ENCODE assay signal across 1 cellular context in genomic region chr17:78186689-78187595, GRCh38.
A peak's percentile ranks its signal among the peaks of the same experiment; 100 is the strongest.
TF ChIP-seq lines count a peak whose summit lies in the region.

TSS of gene AFMID (plus strand) at chr17:78187362. CDS start at chr17:78187371, 9 bp downstream.
TSS of gene TK1 (minus strand) at chr17:78187052. CDS start at chr17:78186994, 58 bp downstream.

TF ChIP-seq in WTC11, 78 proteins besides CTCF, POLR2A, EP300 and RAD21 (continued from another document):
- peak; percentile 87; the same call in 1 of the 2 replicates for TF ChIP-seq E2F1 (CRISPR knock-in tag; IDR thresholded peaks at IDR 0.05)
- no peak for TF ChIP-seq SOX15 (CRISPR knock-in tag; IDR thresholded peaks at IDR 0.05)
- TF ChIP-seq ZNF121 (CRISPR knock-in tag; IDR thresholded peaks at IDR 0.05) = no peak
- no peak; the same call in 1 of the 2 replicates for TF ChIP-seq ZNF281 (CRISPR knock-in tag; IDR thresholded peaks at IDR 0.05)
- TF ChIP-seq ZMAT4 (CRISPR knock-in tag; IDR thresholded peaks at IDR 0.05) = 0 out of 2 replicates have a peak, but pooled peaks have one; percentile 47
- TF ChIP-seq E2F4 (CRISPR knock-in tag; IDR thresholded peaks at IDR 0.05; ENCODE audit: borderline replicate concordance, low read depth) = peak; percentile 99
- TF ChIP-seq MXD4 (CRISPR knock-in tag; IDR thresholded peaks at IDR 0.05; ENCODE audit: borderline replicate concordance) = no peak
- TF ChIP-seq FOXP4 (CRISPR knock-in tag; IDR thresholded peaks at IDR 0.05) = peak; percentile 90
- TF ChIP-seq ERG (CRISPR knock-in tag; IDR thresholded peaks at IDR 0.05) = no peak
- 0 out of 2 replicates have a peak, but pooled peaks have one; percentile 13 for TF ChIP-seq EMX1 (CRISPR knock-in tag; IDR thresholded peaks at IDR 0.05)
- TF ChIP-seq FOXJ3 (CRISPR knock-in tag; IDR thresholded peaks at IDR 0.05; ENCODE audit: borderline replicate concordance) = no peak
- TF ChIP-seq OVOL2 (CRISPR knock-in tag; IDR thresholded peaks at IDR 0.05; ENCODE audit: borderline replicate concordance) = no peak
- TF ChIP-seq SP1 (CRISPR knock-in tag; conservative IDR thresholded peaks at IDR 0.05) = peak; percentile 94
- TF ChIP-seq FOXP1 (CRISPR knock-in tag; IDR thresholded peaks at IDR 0.05; ENCODE audit: borderline replicate concordance) = peak; percentile 54; the same call in 1 of the 2 replicates
- TF ChIP-seq ZBTB21 (CRISPR knock-in tag; IDR thresholded peaks at IDR 0.05; ENCODE audit: borderline replicate concordance) = peak; percentile 47
- TF ChIP-seq ARID4B (CRISPR knock-in tag; IDR thresholded peaks at IDR 0.05; ENCODE audit: borderline replicate concordance) = peak; percentile 77; the same call in 1 of the 2 replicates
- peak; percentile 67 for TF ChIP-seq ZBTB43 (CRISPR knock-in tag; IDR thresholded peaks at IDR 0.05)
- TF ChIP-seq CREM (CRISPR knock-in tag; IDR thresholded peaks at IDR 0.05) = peak; percentile 74
- no peak for TF ChIP-seq NR2C2 (CRISPR knock-in tag; IDR thresholded peaks at IDR 0.05)
- TF ChIP-seq HMGXB4 (CRISPR knock-in tag; IDR thresholded peaks at IDR 0.05) = peak; percentile 86
- TF ChIP-seq USF1 (CRISPR knock-in tag; IDR thresholded peaks at IDR 0.05) = peak; percentile 77
- TF ChIP-seq ZSCAN18 (CRISPR knock-in tag; IDR thresholded peaks at IDR 0.05) = no peak
- TF ChIP-seq CDX4 (CRISPR knock-in tag; IDR thresholded peaks at IDR 0.05; ENCODE audit: borderline replicate concordance) = no peak
- TF ChIP-seq SMAD3 (CRISPR knock-in tag; IDR thresholded peaks at IDR 0.05; ENCODE audit: borderline replicate concordance) = peak; percentile 87
- TF ChIP-seq SMAD4 (CRISPR knock-in tag; IDR thresholded peaks at IDR 0.05) = no peak
